8 cellular contexts compared by ENCODE assay signal in the genomic region with DNA sequence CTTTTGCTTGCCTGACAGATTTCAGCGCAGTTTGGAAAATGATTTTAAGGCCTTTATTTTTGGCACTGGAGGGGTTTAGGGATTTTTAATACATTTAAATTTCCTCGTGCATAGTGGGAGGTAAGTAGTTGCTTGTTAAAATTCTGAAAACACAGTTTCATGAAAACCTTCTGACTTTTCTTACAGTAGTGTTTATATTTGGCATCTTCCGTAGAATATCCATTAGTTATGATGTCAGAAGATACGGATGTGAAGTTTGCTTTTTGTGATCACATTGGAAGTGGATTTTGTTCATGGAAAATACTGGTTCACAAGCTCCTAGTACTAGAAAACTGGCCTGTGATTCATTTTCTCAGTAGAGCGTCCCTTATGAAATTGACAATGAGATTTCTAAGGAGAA. TPM values are rescaled to one million over a fixed set of nuclear protein-coding genes. Genes with fewer than 3 reads are reported as not detected.
DNase-seq lines count a peak whose midpoint lies in the region; ATAC-seq and TF ChIP-seq lines count a peak whose summit lies in the region.

No MANE protein-coding gene starts in this region.

- H3K4me2 ChIP-seq in KMS-11 = peak overlapping the region; percentile 87

- peaks cover 63 to 83% of the 10 kb centered on the region in 2 donors for H3K4me1 Mint-ChIP-seq in natural killer cell treated with Interleukin-12 subunit alpha and Interleukin-12 subunit beta and Interleukin-15 and Interleukin-18, amount 100 ng/mL, for 72 hours (ENCODE audit: low read depth in 2 of 2)

- DNase-seq in AG10803 (ENCODE audit: low read depth) (no peak), choroid plexus epithelial cell (ENCODE audit: low read depth) (no peak), NCI-H1436 (lab: John Stamatoyannopoulos, UW) (no peak), NCI-H345 treated with DMSO at 0.1 percent for 48 hours (lab: John Stamatoyannopoulos, UW; ENCODE audit: unreplicated experiment) (no peak), NCI-H2029 (lab: John Stamatoyannopoulos, UW) (no peak)
- no peak for DNase-seq in natural killer cell treated with Interleukin-12 subunit alpha and Interleukin-12 subunit beta and Interleukin-15 and Interleukin-18, amount 100 ng/mL, for 72 hours (ENCODE audit: low spot score)

- peak overlapping the region; percentile 92 for H3K4me3 Mint-ChIP-seq in natural killer cell treated with Interleukin-12 subunit alpha and Interleukin-12 subunit beta and Interleukin-15 and Interleukin-18, amount 100 ng/mL, for 72 hours

- no peaks in the 10 kb centered on the region for H3K27me3 ChIP-seq in KMS-11 (ENCODE audit: insufficient read depth, low read depth)

- ATAC-seq in natural killer cell treated with Interleukin-12 subunit alpha and Interleukin-12 subunit beta and Interleukin-15 and Interleukin-18, amount 100 ng/mL, for 72 hours = no peak
- ATAC-seq in HG03354 (IDR thresholded peaks at IDR 0.05; ENCODE audit: poor library complexity, severe bottlenecking, unreplicated experiment) = no peak

- H3K4me3 ChIP-seq in AG10803 (ENCODE audit: low read length) = peak overlapping the region; percentile 84
- H3K4me3 ChIP-seq in KMS-11 (IDR thresholded peaks at IDR 0.05; ENCODE audit: insufficient read depth, low read depth, low read length) = peak overlapping the region; percentile 94
- H3K4me3 ChIP-seq in choroid plexus epithelial cell (ENCODE audit: low read depth, low read length) = peak overlapping the region; percentile 81

- H4K20me1 ChIP-seq in KMS-11 (ENCODE audit: insufficient read depth) = no peaks in the 10 kb centered on the region

- H3K36me3 ChIP-seq in KMS-11 (ENCODE audit: insufficient read depth) = no peaks in the 10 kb centered on the region

- H3K27ac Mint-ChIP-seq in natural killer cell treated with Interleukin-12 subunit alpha and Interleukin-12 subunit beta and Interleukin-15 and Interleukin-18, amount 100 ng/mL, for 72 hours = peak overlapping the region; percentile 80 to 85

- H3K79me2 ChIP-seq in KMS-11 (ENCODE audit: insufficient read depth, low read depth) = peaks cover 51% of the 10 kb centered on the region

- peak overlapping the region; percentile 74 for H2AFZ ChIP-seq in KMS-11 (ENCODE audit: low read depth)

- TF ChIP-seq CTCF in AG10803 (conservative IDR thresholded peaks at IDR 0.05; ENCODE audit: low read length) = no peak
- no peak for TF ChIP-seq CTCF in KMS-11 (conservative IDR thresholded peaks at IDR 0.05; ENCODE audit: low read depth, low read length)
- TF ChIP-seq CTCF in choroid plexus epithelial cell (conservative IDR thresholded peaks at IDR 0.05; ENCODE audit: low read depth, low read length) = no peak

- H3K27ac ChIP-seq in KMS-11 = peak overlapping the region; percentile 66

- H3K36me3 Mint-ChIP-seq in natural killer cell treated with Interleukin-12 subunit alpha and Interleukin-12 subunit beta and Interleukin-15 and Interleukin-18, amount 100 ng/mL, for 72 hours = no peaks in the 10 kb centered on the region

- no peaks in the 10 kb centered on the region for H3K9me3 Mint-ChIP-seq in natural killer cell treated with Interleukin-12 subunit alpha and Interleukin-12 subunit beta and Interleukin-15 and Interleukin-18, amount 100 ng/mL, for 72 hours

- peaks cover 78% of the 10 kb centered on the region for H3K4me1 ChIP-seq in KMS-11 (ENCODE audit: low read depth, poor library complexity, severe bottlenecking)

- H3K27me3 Mint-ChIP-seq in natural killer cell treated with Interleukin-12 subunit alpha and Interleukin-12 subunit beta and Interleukin-15 and Interleukin-18, amount 100 ng/mL, for 72 hours = no peaks in the 10 kb centered on the region

- peak overlapping the region; percentile 76; the same call in 1 of the 2 replicates for H3K9ac ChIP-seq in KMS-11

RNA-seq across cellular contexts. Expression of a gene that starts 1.3 kb away (rescaled TPM):
- 100 to 1,000 TPM in 1 of 2 donors, 10 to 100 TPM in 1; 53.4 to 101 TPM for total RNA-seq in natural killer cell treated with Interleukin-12 subunit alpha and Interleukin-12 subunit beta and Interleukin-15 and Interleukin-18, amount 100 ng/mL, for 72 hours
